ENCODE assay signal across 1 cellular context in genomic region chr2:24821433-24821891, GRCh38.
TF ChIP-seq lines count a peak whose summit lies in the region.

No MANE protein-coding gene starts in this region.

TF ChIP-seq in H1, 55 proteins besides CTCF, POLR2A, EP300 and RAD21:
- peak; percentile 25 for TF ChIP-seq CTBP2 (IDR thresholded peaks at IDR 0.05; ENCODE audit: borderline replicate concordance, insufficient read depth, insufficient read length, low read length)
- peak; percentile 7 for TF ChIP-seq TAF7 (optimal IDR thresholded peaks at IDR 0.05; ENCODE audit: borderline replicate concordance, low read depth, low read length)
- no peak for TF ChIP-seq JUND (IDR thresholded peaks at IDR 0.05; ENCODE audit: low read length)
